In the genomic region with DNA sequence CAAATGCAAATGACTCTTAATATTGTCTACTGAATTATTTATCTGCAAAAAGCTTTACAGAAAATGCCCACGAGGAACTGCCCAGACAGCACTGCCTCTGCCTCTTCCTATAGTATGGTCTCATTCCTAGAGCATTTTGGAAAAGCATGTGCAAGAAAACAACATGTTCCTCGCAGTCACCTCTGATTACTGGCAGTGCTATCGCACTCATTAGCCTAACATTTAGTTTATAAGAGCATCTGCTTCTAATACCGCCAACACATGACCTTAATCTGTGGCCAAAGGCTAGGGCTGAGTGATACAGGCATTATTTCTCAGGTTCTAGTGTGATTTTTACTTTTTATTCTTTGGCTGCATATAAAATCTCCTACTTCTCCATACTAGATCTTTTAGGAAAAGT, we compare ENCODE assay signal across 23 cellular contexts.
"Had no signal": no experiment of that assay in that cellular context is flagged by ENCODE, and none has a peak within 500 bp of the region (broad histone marks: within the 10 kb centered on the region; RNA-seq: fewer than 3 reads in every experiment).

No MANE protein-coding gene starts in this region.

- H3K9me3 ChIP-seq: esophagus muscularis mucosa, tibial nerve, uterus had no signal

- H3K27ac ChIP-seq: brain microvascular endothelial cell, esophagus muscularis mucosa, tibial nerve, uterus had no signal

- H3K36me3 ChIP-seq: brain microvascular endothelial cell, esophagus muscularis mucosa, tibial nerve, uterus had no signal

- H3K4me3 ChIP-seq: esophagus muscularis mucosa, tibial nerve, uterus had no signal

- ATAC-seq: activated CD8-positive, alpha-beta T cell treated with anti-CD3 and anti-CD28 coated beads, Interleukin-2, amount 10 ng/mL, durations not matched to agents 7 days and 5 days; activated naive CD8-positive, alpha-beta T cell treated with anti-CD3 and anti-CD28 coated beads, Interleukin-2, amount 50 U/mL, for 24 hours; left lobe of liver had no signal

- DNase-seq: activated B cell treated with CpG ODN at 0.5 μM for 24 hours; activated CD4-positive, alpha-beta T cell treated with anti-CD3 and anti-CD28 coated beads, Interleukin-2, amount 10 ng/mL, durations not matched to agents 24 days and 14 days; activated CD8-positive, alpha-beta T cell treated with anti-CD3 and anti-CD28 coated beads, Interleukin-2, amount 10 ng/mL, durations not matched to agents 7 days and 5 days; activated effector memory CD4-positive, alpha-beta T cell treated with Interleukin-2 at 50 U/mL for 16 hours; activated naive CD4-positive, alpha-beta T cell treated with anti-CD3 and anti-CD28 coated beads, Interleukin-2, amount 10 ng/mL, durations not matched to agents 7 days and 5 days; activated naive CD8-positive, alpha-beta T cell treated with anti-CD3 and anti-CD28 coated beads, Interleukin-2, amount 50 U/mL, for 24 hours; activated T-cell treated with anti-CD3 and anti-CD28 coated beads, Interleukin-2, amount 50 U/mL, for 48 hours; aorta; brain microvascular endothelial cell; effector CD4-positive, alpha-beta T cell; hypothalamus; mammary epithelial cell; midbrain; occipital lobe; posterior cingulate gyrus; stimulated activated CD4-positive, alpha-beta T cell treated with anti-CD3 and anti-CD28 coated beads, Interleukin-12 subunit alpha, Interleukin-12 subunit beta, amount 100 ng/mL, for 4 hours; stimulated activated CD4-positive, alpha-beta T cell treated with anti-CD3 and anti-CD28 coated beads, Interleukin-1b, Interleukin-23, amount 100 ng/mL, for 48 hours; stimulated activated CD8-positive, alpha-beta memory T cell treated with anti-CD3 and anti-CD28 coated beads, Interleukin-4, amount 100 ng/mL, for 48 hours; stimulated activated naive CD4-positive, alpha-beta T cell treated with Interleukin-2 at 50 U/mL for 16 hours; uterus had no signal

- H3K27me3 ChIP-seq: brain microvascular endothelial cell, esophagus muscularis mucosa, tibial nerve, uterus had no signal

- H3K4me1 ChIP-seq: esophagus muscularis mucosa, uterus had no signal
